In the genomic region with DNA sequence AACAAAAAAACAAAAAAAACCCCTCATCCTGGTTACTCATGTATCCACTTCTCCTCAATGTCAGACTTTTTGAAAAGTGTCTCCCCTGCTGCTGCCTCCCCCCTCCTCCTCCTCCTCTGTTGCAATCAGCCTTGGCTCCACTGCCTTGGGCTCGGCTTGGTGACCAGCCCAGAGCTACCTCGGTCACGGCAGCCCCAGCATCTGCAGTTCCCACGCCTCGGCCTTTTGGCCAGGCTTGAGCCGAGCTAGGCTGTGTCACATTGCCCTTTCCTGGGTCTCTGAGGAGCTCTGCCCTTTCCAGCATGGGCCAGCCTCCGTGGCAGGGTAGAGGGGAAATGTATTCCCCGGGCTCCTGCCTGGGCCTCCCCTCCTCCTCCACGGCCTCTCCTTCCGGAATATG, we compare ENCODE assay signal across 2 cellular contexts.
TF ChIP-seq lines count a peak whose summit lies in the region.

No MANE protein-coding gene starts in this region.

TF ChIP-seq in HepG2, 621 proteins besides CTCF, POLR2A, EP300 and RAD21 (continued from another document):
- no peak for TF ChIP-seq MXD1 (CRISPR knock-in tag; IDR thresholded peaks at IDR 0.05)
- TF ChIP-seq THRA (CRISPR knock-in tag; IDR thresholded peaks at IDR 0.05; ENCODE audit: borderline replicate concordance): no peak
- TF ChIP-seq, protein P1, sequence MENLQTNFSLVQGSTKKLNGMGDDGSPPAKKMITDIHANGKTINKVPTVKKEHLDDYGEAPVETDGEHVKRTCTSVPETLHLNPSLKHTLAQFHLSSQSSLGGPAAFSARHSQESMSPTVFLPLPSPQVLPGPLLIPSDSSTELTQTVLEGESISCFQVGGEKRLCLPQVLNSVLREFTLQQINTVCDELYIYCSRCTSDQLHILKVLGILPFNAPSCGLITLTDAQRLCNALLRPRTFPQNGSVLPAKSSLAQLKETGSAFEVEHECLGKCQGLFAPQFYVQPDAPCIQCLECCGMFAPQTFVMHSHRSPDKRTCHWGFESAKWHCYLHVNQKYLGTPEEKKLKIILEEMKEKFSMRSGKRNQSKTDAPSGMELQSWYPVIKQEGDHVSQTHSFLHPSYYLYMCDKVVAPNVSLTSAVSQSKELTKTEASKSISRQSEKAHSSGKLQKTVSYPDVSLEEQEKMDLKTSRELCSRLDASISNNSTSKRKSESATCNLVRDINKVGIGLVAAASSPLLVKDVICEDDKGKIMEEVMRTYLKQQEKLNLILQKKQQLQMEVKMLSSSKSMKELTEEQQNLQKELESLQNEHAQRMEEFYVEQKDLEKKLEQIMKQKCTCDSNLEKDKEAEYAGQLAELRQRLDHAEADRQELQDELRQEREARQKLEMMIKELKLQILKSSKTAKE (CRISPR knock-in tag; IDR thresholded peaks at IDR 0.05; ENCODE audit: borderline replicate concordance): no peak
- TF ChIP-seq ZNF121 (CRISPR knock-in tag; IDR thresholded peaks at IDR 0.05): no peak
- TF ChIP-seq CEBPB (IDR thresholded peaks at IDR 0.05; ENCODE audit: borderline replicate concordance, low read depth, low read length): peak; percentile 15; the same call in 1 of the 2 replicates

TF ChIP-seq in WTC11, 78 proteins besides CTCF, POLR2A, EP300 and RAD21:
- TF ChIP-seq ZNF281 (CRISPR knock-in tag; IDR thresholded peaks at IDR 0.05) (no peak), ESRRA (CRISPR knock-in tag; IDR thresholded peaks at IDR 0.05; ENCODE audit: borderline replicate concordance) (no peak), E2F4 (CRISPR knock-in tag; IDR thresholded peaks at IDR 0.05; ENCODE audit: borderline replicate concordance, low read depth) (no peak), USF2 (CRISPR knock-in tag; IDR thresholded peaks at IDR 0.05) (no peak), ELF4 (CRISPR knock-in tag; IDR thresholded peaks at IDR 0.05; ENCODE audit: low read depth) (no peak), ZNF263 (CRISPR knock-in tag; IDR thresholded peaks at IDR 0.05; ENCODE audit: low read depth) (no peak), KAT7 (CRISPR knock-in tag; IDR thresholded peaks at IDR 0.05; ENCODE audit: borderline replicate concordance) (no peak), SMAD4 (CRISPR knock-in tag; IDR thresholded peaks at IDR 0.05) (no peak), ETV6 (CRISPR knock-in tag; IDR thresholded peaks at IDR 0.05) (no peak), ZNF396 (CRISPR knock-in tag; IDR thresholded peaks at IDR 0.05; ENCODE audit: borderline replicate concordance) (no peak), TEAD4 (CRISPR knock-in tag; IDR thresholded peaks at IDR 0.05) (no peak)
- TF ChIP-seq, protein P2, sequence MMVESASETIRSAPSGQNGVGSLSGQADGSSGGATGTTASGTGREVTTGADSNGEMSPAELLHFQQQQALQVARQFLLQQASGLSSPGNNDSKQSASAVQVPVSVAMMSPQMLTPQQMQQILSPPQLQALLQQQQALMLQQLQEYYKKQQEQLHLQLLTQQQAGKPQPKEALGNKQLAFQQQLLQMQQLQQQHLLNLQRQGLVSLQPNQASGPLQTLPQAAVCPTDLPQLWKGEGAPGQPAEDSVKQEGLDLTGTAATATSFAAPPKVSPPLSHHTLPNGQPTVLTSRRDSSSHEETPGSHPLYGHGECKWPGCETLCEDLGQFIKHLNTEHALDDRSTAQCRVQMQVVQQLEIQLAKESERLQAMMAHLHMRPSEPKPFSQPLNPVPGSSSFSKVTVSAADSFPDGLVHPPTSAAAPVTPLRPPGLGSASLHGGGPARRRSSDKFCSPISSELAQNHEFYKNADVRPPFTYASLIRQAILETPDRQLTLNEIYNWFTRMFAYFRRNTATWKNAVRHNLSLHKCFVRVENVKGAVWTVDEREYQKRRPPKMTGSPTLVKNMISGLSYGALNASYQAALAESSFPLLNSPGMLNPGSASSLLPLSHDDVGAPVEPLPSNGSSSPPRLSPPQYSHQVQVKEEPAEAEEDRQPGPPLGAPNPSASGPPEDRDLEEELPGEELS (CRISPR knock-in tag; IDR thresholded peaks at IDR 0.05): no peak
- TF ChIP-seq, protein P3, sequence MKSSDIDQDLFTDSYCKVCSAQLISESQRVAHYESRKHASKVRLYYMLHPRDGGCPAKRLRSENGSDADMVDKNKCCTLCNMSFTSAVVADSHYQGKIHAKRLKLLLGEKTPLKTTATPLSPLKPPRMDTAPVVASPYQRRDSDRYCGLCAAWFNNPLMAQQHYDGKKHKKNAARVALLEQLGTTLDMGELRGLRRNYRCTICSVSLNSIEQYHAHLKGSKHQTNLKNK (CRISPR knock-in tag; IDR thresholded peaks at IDR 0.05): no peak
- TF ChIP-seq, protein P4, sequence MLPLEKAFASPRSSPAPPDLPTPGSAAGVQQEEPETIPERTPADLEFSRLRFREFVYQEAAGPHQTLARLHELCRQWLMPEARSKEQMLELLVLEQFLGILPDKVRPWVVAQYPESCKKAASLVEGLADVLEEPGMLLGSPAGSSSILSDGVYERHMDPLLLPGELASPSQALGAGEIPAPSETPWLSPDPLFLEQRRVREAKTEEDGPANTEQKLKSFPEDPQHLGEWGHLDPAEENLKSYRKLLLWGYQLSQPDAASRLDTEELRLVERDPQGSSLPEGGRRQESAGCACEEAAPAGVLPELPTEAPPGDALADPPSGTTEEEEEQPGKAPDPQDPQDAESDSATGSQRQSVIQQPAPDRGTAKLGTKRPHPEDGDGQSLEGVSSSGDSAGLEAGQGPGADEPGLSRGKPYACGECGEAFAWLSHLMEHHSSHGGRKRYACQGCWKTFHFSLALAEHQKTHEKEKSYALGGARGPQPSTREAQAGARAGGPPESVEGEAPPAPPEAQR (CRISPR knock-in tag; IDR thresholded peaks at IDR 0.05): no peak
- TF ChIP-seq, protein P5, sequence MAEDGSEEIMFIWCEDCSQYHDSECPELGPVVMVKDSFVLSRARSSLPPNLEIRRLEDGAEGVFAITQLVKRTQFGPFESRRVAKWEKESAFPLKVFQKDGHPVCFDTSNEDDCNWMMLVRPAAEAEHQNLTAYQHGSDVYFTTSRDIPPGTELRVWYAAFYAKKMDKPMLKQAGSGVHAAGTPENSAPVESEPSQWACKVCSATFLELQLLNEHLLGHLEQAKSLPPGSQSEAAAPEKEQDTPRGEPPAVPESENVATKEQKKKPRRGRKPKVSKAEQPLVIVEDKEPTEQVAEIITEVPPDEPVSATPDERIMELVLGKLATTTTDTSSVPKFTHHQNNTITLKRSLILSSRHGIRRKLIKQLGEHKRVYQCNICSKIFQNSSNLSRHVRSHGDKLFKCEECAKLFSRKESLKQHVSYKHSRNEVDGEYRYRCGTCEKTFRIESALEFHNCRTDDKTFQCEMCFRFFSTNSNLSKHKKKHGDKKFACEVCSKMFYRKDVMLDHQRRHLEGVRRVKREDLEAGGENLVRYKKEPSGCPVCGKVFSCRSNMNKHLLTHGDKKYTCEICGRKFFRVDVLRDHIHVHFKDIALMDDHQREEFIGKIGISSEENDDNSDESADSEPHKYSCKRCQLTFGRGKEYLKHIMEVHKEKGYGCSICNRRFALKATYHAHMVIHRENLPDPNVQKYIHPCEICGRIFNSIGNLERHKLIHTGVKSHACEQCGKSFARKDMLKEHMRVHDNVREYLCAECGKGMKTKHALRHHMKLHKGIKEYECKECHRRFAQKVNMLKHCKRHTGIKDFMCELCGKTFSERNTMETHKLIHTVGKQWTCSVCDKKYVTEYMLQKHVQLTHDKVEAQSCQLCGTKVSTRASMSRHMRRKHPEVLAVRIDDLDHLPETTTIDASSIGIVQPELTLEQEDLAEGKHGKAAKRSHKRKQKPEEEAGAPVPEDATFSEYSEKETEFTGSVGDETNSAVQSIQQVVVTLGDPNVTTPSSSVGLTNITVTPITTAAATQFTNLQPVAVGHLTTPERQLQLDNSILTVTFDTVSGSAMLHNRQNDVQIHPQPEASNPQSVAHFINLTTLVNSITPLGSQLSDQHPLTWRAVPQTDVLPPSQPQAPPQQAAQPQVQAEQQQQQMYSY (CRISPR knock-in tag; IDR thresholded peaks at IDR 0.05): no peak
